27 cellular contexts compared by ENCODE assay signal in the genomic region with DNA sequence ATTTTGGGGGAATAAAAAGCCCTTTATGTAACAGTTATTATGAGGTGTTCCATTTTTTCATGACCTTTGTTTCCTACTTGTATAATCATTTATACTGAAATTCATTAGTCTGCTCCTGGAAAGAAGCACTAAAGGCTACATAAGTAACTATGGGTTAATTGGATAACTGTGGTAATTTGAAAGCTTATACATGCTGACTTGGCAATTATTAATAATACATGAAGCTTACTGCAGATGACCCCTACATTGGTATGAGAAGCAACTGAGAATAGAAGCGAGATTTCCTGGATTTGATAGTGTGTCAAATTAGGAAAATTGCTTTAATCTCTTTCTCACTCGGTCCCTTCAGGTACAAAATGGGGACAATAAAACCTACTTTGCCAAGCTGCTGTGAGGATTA.
DNase-seq lines count a peak whose midpoint lies in the region; ATAC-seq, FAIRE-seq and TF ChIP-seq lines count a peak whose summit lies in the region.
"Had no signal": no experiment of that assay in that cellular context is flagged by ENCODE, and none has a peak within 500 bp of the region (broad histone marks: within the 10 kb centered on the region; RNA-seq: fewer than 3 reads in every experiment).

No MANE protein-coding gene starts in this region.

- no peak overlapping the region for H3K9ac ChIP-seq in K562 (ENCODE audit: insufficient read depth in 1 of 2, low read depth in 2 of 2, low read length in 2 of 2)
- H3K9ac ChIP-seq: BLaER1 had no signal

- intact Hi-C loops in K562 (cut with micrococcal nuclease), result no loop called here

- TF ChIP-seq EP300 in A549 (IDR thresholded peaks at IDR 0.05), result no peak
- TF ChIP-seq EP300 in K562 (IDR thresholded peaks at IDR 0.05; ENCODE audit: low read length), result no peak

- no peak for TF ChIP-seq CTCF in A549 (IDR thresholded peaks at IDR 0.05)
- no peak for TF ChIP-seq CTCF in K562 (IDR thresholded peaks at IDR 0.05 in 2 of 3, conservative IDR thresholded peaks at IDR 0.05 in 1 of 3; ENCODE audit: insufficient read depth in 2 of 3, low read depth in 1 of 3, low read length in 3 of 3)
- TF ChIP-seq CTCF in osteoblast (IDR thresholded peaks at IDR 0.05; ENCODE audit: extremely low read depth, low read depth, low read length), result no peak

- CTCF ChIA-PET in A549 (lab: Yijun Ruan, JAX), result interaction anchor here (1.3 kb wide), 1 partner anchor 24 kb away, joined by 3 read pairs; no protein-coding TSS in a partner anchor
- CTCF ChIA-PET in K562 (lab: Yijun Ruan, JAX; ENCODE audit: low intra/inter-chr PET ratio), result no interaction called here

- H4K20me1 ChIP-seq in K562 (replicated peaks; ENCODE audit: control insufficient read depth, insufficient read depth, low read length) (no peaks in the 10 kb centered on the region), osteoblast (ENCODE audit: insufficient read depth, low read length) (no peaks in the 10 kb centered on the region)
- H4K20me1 ChIP-seq: BLaER1 had no signal

- H3K4me1 Mint-ChIP-seq in activated T-cell treated with anti-CD3 and anti-CD28 coated beads, Interleukin-2, amount 50 U/mL, for 4 hours (ENCODE audit: low read depth), result no peaks in the 10 kb centered on the region
- H3K4me1 Mint-ChIP-seq: CD14-positive monocyte; CD4-positive, alpha-beta memory T cell; CD4-positive, CD25-positive, alpha-beta regulatory T cell; CD8-positive, alpha-beta memory T cell had no signal

- H3K4me1 ChIP-seq in A549, result no peaks in the 10 kb centered on the region
- H3K4me1 ChIP-seq in K562 (replicated peaks in 1 of 2; ENCODE audit: control insufficient read depth in 2 of 2, insufficient read depth in 2 of 2, low read length in 2 of 2), result no peaks in the 10 kb centered on the region
- no peaks in the 10 kb centered on the region for H3K4me1 ChIP-seq in osteoblast (ENCODE audit: insufficient read depth, low read length)
- H3K4me1 ChIP-seq: BE2C, BLaER1 had no signal

- BruUV-seq in K562 (replicated peaks; lab: Mats Ljungman, UMichigan), result no TSS peak

- H2AFZ ChIP-seq in K562 (ENCODE audit: low read depth, low read length), result no peak overlapping the region
- H2AFZ ChIP-seq in osteoblast (ENCODE audit: low read length), result no peak overlapping the region

- H3K36me3 ChIP-seq in K562 (ENCODE audit: control insufficient read depth, insufficient read depth, low read length) (no peaks in the 10 kb centered on the region), osteoblast (ENCODE audit: insufficient read depth, low read length) (no peaks in the 10 kb centered on the region)
- H3K36me3 ChIP-seq: BE2C, BLaER1 had no signal

- H3K27me3 Mint-ChIP-seq in activated T-cell treated with anti-CD3 and anti-CD28 coated beads, Interleukin-2, amount 50 U/mL, for 4 hours (ENCODE audit: low read depth), result no peaks in the 10 kb centered on the region
- H3K27me3 Mint-ChIP-seq: CD4-positive, alpha-beta memory T cell; CD4-positive, CD25-positive, alpha-beta regulatory T cell; CD8-positive, alpha-beta memory T cell had no signal

- DNase-seq in NCI-H82 (lab: John Stamatoyannopoulos, UW) (peak; percentile 25), NCI-H82 treated with DMSO at 0.1 percent for 48 hours (lab: John Stamatoyannopoulos, UW; ENCODE audit: unreplicated experiment) (no peak), A549 (ENCODE audit: low read depth in 1 of 2, low spot score in 1 of 2) (no peak), K562 (ENCODE audit: extremely low read depth in 1 of 4, low spot score in 3 of 4) (no peak), osteoblast (ENCODE audit: insufficient read length, low spot score, missing footprints) (peak; percentile 31)
- no peak for DNase-seq in NK-92 treated with Interleukin-12 subunit alpha and Interleukin-12 subunit beta, amount 100 ng/mL, for 24 hours (lab: John Stamatoyannopoulos, UW)
- DNase-seq in activated T-cell treated with anti-CD3 and anti-CD28 coated beads, Interleukin-2, amount 50 U/mL, for 4 hours, result no peak
- DNase-seq: ACHN; BE2C; C1 segment of cervical spinal cord; CD4-positive, alpha-beta memory T cell; CD4-positive, CD25-positive, alpha-beta regulatory T cell; CD8-positive, alpha-beta memory T cell; COR-L47; DMS 273 treated with DMSO at 0.1 percent for 48 hours; DMS153; DMS53; DMS79; DND-41; EL; GDM1 had no signal

- H3K79me2 ChIP-seq in K562 (ENCODE audit: control insufficient read depth, insufficient read depth, low read length) (no peaks in the 10 kb centered on the region), osteoblast (ENCODE audit: insufficient read depth, low read length) (no peaks in the 10 kb centered on the region)

- ATAC-seq in A549, result no peak
- no peak for ATAC-seq in K562
- ATAC-seq in activated T-cell treated with anti-CD3 and anti-CD28 coated beads, Interleukin-2, amount 50 U/mL, for 4 hours, result no peak
- ATAC-seq: GM12878 had no signal

- no peak overlapping the region for H3K4me3 Mint-ChIP-seq in activated T-cell treated with anti-CD3 and anti-CD28 coated beads, Interleukin-2, amount 50 U/mL, for 4 hours
- H3K4me3 Mint-ChIP-seq: CD14-positive monocyte; CD4-positive, alpha-beta memory T cell; CD4-positive, CD25-positive, alpha-beta regulatory T cell; CD8-positive, alpha-beta memory T cell had no signal

- H3K4me2 ChIP-seq in A549, result no peak overlapping the region
- H3K4me2 ChIP-seq in K562 (ENCODE audit: insufficient read depth, low read length), result no peak overlapping the region
- no peak overlapping the region for H3K4me2 ChIP-seq in osteoblast (ENCODE audit: insufficient read depth, low read length)
- H3K4me2 ChIP-seq: BLaER1 had no signal

- no peaks in the 10 kb centered on the region for H3K9me1 ChIP-seq in K562 (ENCODE audit: control insufficient read depth, insufficient read depth, low read length)

- in situ Hi-C loops in K562 (cut with MboI), result no loop called here

- WGBS in A549 (ENCODE audit: missing lambda C conversion rate), result 11% methylated on average over 2 of the region's 2 CpGs
- WGBS in K562 (ENCODE audit: insufficient coverage, low coverage, missing lambda C conversion rate), result 0% methylated on average over 2 of the region's 2 CpGs

- H3K9me3 Mint-ChIP-seq in activated T-cell treated with anti-CD3 and anti-CD28 coated beads, Interleukin-2, amount 50 U/mL, for 4 hours, result peaks cover 10% of the 10 kb centered on the region
- H3K9me3 Mint-ChIP-seq: CD14-positive monocyte had no signal

- POLR2A ChIA-PET in A549 (lab: Yijun Ruan, JAX), result no interaction called here
- POLR2A ChIA-PET in K562 (lab: Yijun Ruan, JAX), result no interaction called here

- H3K9me3 ChIP-seq in A549 (no peaks in the 10 kb centered on the region), K562 (replicated peaks; ENCODE audit: control insufficient read depth, insufficient read depth, low read depth, low read length) (no peaks in the 10 kb centered on the region), osteoblast (ENCODE audit: low read depth, low read length) (no peaks in the 10 kb centered on the region)
- H3K9me3 ChIP-seq: BE2C, BLaER1 had no signal

- H3K27ac ChIP-seq in A549, result no peak overlapping the region
- H3K27ac ChIP-seq in K562 (ENCODE audit: extremely low read depth, low read depth, low read length), result no peak overlapping the region
- no peak overlapping the region for H3K27ac ChIP-seq in osteoblast (ENCODE audit: low read depth, low read length)
- H3K27ac ChIP-seq: 22Rv1, BLaER1 had no signal

- no peak for FAIRE-seq in A549 (lab: Jason Lieb, UNC)
- FAIRE-seq in K562 (lab: Jason Lieb, UNC), result no peak
- FAIRE-seq: GM12878, GM12892, GM18507 had no signal

- H3K27me3 ChIP-seq in K562 (ENCODE audit: control insufficient read depth in 2 of 2, insufficient read depth in 2 of 2, low read length in 2 of 2) (no peaks in the 10 kb centered on the region), osteoblast (ENCODE audit: insufficient read depth, low read length) (no peaks in the 10 kb centered on the region)
- H3K27me3 ChIP-seq: BE2C, BLaER1 had no signal

- H3K36me3 Mint-ChIP-seq in activated T-cell treated with anti-CD3 and anti-CD28 coated beads, Interleukin-2, amount 50 U/mL, for 4 hours (ENCODE audit: insufficient read depth), result no peaks in the 10 kb centered on the region
- H3K36me3 Mint-ChIP-seq: CD14-positive monocyte; CD4-positive, alpha-beta memory T cell; CD4-positive, CD25-positive, alpha-beta regulatory T cell; CD8-positive, alpha-beta memory T cell had no signal

- H3K4me3 ChIP-seq in A549 (no peak overlapping the region), K562 (no peak overlapping the region), osteoblast (ENCODE audit: insufficient read depth, low read length) (no peak overlapping the region)
- H3K4me3 ChIP-seq: BLaER1, GM12878 had no signal

- TF ChIP-seq POLR2A in A549 (IDR thresholded peaks at IDR 0.05; ENCODE audit: low read length) (no peak), K562 (conservative IDR thresholded peaks at IDR 0.05) (no peak)

- TF ChIP-seq RAD21 in A549 (conservative IDR thresholded peaks at IDR 0.05 in 1 of 2, IDR thresholded peaks at IDR 0.05 in 1 of 2) (no peak), K562 (CRISPR knock-in tag; conservative IDR thresholded peaks at IDR 0.05 in 1 of 2, IDR thresholded peaks at IDR 0.05 in 1 of 2) (no peak)

TF ChIP-seq in A549, 52 proteins besides CTCF, POLR2A, EP300 and RAD21:
- TF ChIP-seq EHMT2 (IDR thresholded peaks at IDR 0.05; ENCODE audit: low read depth) (no peak), MAFK (IDR thresholded peaks at IDR 0.05; ENCODE audit: partially characterized antibody) (peak; percentile 92)
TF ChIP-seq in A549: peak in this region for 1.

TF ChIP-seq in K562, 482 proteins besides CTCF, POLR2A, EP300 and RAD21 (continues in another document):
- TF ChIP-seq ZNF316 (IDR thresholded peaks at IDR 0.05), result peak; percentile 44; the same call in 1 of the 2 replicates
- no peak for TF ChIP-seq RFX1 (IDR thresholded peaks at IDR 0.05)
- TF ChIP-seq KAT8 (IDR thresholded peaks at IDR 0.05; ENCODE audit: low read depth), result no peak
- TF ChIP-seq NEUROD1 (IDR thresholded peaks at IDR 0.05; ENCODE audit: borderline replicate concordance, low read depth, low read length, partially characterized antibody), result no peak
- TF ChIP-seq ZBED1 (IDR thresholded peaks at IDR 0.05), result no peak
- peak; percentile 65; the same call in 1 of the 2 replicates for TF ChIP-seq MAFK (IDR thresholded peaks at IDR 0.05; ENCODE audit: low read length)
- TF ChIP-seq ZNF384 (IDR thresholded peaks at IDR 0.05; ENCODE audit: low read depth, low read length), result no peak
- TF ChIP-seq NONO (IDR thresholded peaks at IDR 0.05; ENCODE audit: low read depth in 2 of 2, low read length in 1 of 2), result no peak

Comparison
In these comparisons a context has a peak if more than half of its experiments do, and no peak if none do; other contexts are left out.
1. DNase-seq: peak in NCI-H82 (single experiment) and osteoblast (single experiment); none in NCI-H82 treated with DMSO at 0.1 percent for 48 hours (single experiment), A549 (0 of 2), K562 (0 of 4), NK-92 treated with Interleukin-12 subunit alpha and Interleukin-12 subunit beta, amount 100 ng/mL, for 24 hours (single experiment) and activated T-cell treated with anti-CD3 and anti-CD28 coated beads, Interleukin-2, amount 50 U/mL, for 4 hours (single experiment).